In the genomic region with DNA sequence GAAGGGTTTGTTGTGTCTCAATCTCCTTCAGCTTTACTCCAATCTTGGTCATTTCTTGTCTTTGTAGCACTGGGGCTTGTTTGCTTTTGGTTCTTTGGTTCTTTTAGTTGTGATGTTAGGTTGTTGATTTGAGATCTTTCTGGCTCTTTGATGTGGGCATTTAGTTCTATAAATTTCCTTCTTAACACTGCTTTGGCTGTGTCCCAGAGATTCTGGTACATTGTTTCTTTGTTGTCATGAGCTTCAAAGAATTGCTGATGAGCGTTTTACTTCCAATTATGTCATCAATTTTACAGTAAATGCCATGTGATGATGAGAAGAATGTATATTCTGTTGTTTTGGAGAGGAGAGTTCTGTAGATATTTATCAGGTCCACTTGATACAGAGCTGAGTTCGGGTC, we compare ENCODE assay signal across 31 cellular contexts.
"Had no signal": no experiment of that assay in that cellular context is flagged by ENCODE, and none has a peak within 500 bp of the region (broad histone marks: within the 10 kb centered on the region; RNA-seq: fewer than 3 reads in every experiment).

No MANE protein-coding gene starts in this region.

- FAIRE-seq: astrocyte, bronchial epithelial cell, endometrium, endothelial cell of umbilical vein had no signal

- DNase-seq: activated B cell treated with CpG ODN at 0.5 μM for 24 hours; activated CD4-positive, alpha-beta T cell treated with anti-CD3 and anti-CD28 coated beads for 48 hours; activated CD4-positive, alpha-beta T cell treated with anti-CD3 and anti-CD28 coated beads, Interleukin-2, amount 50 U/mL, for 1 hour; activated CD4-positive, alpha-beta T cell treated with anti-CD3 and anti-CD28 coated beads, Interleukin-2, amount 50 U/mL, for 48 hours; activated CD8-positive, alpha-beta memory T cell treated with anti-CD3 and anti-CD28 coated beads for 24 hours; activated CD8-positive, alpha-beta T cell treated with anti-CD3 and anti-CD28 coated beads for 36 hours; activated effector memory CD4-positive, alpha-beta T cell treated with Interleukin-2 at 50 U/mL for 16 hours; activated naive CD4-positive, alpha-beta T cell treated with anti-CD3 and anti-CD28 coated beads, Interleukin-2, amount 10 ng/mL, durations not matched to agents 7 days and 5 days; activated T-cell treated with anti-CD3 and anti-CD28 coated beads, Interleukin-2, amount 50 U/mL, for 4 hours; amniotic stem cell; anterior cingulate cortex; brain microvascular endothelial cell; cerebellar nuclear complex; colonic mucosa; effector CD8-positive, alpha-beta T cell; esophagus squamous epithelium; foreskin melanocyte; heart right ventricle; SW 1271; T1000; WERI-Rb-1 had no signal

- H3K27ac ChIP-seq: brain microvascular endothelial cell, colonic mucosa, epithelial cell of prostate, esophagus squamous epithelium, gastroesophageal sphincter, heart right ventricle, WERI-Rb-1 had no signal

- H3K9me3 ChIP-seq: colonic mucosa had no signal

- H3K4me1 ChIP-seq: colonic mucosa, esophagus squamous epithelium, gastroesophageal sphincter, heart right ventricle had no signal

- H3K36me3 ChIP-seq: brain microvascular endothelial cell, colonic mucosa, esophagus squamous epithelium, gastroesophageal sphincter, heart right ventricle had no signal

- H3K27ac Mint-ChIP-seq: activated B cell treated with CpG ODN at 0.5 μM for 24 hours; activated CD8-positive, alpha-beta T cell treated with anti-CD3 and anti-CD28 coated beads for 36 hours; activated naive CD4-positive, alpha-beta T cell treated with anti-CD3 and anti-CD28 coated beads, Interleukin-2, amount 10 ng/mL, durations not matched to agents 7 days and 5 days; activated naive CD8-positive, alpha-beta T cell; activated T-helper 17 cell treated with anti-CD3 and anti-CD28 coated beads, Interleukin-2, amount 50 U/mL, for 72 hours; T-helper 2 cell treated with Interferon-gamma antibody and Interleukin-4, amounts not matched to agents 5 μg/mL and 100 μg/mL, for 36 hours had no signal

- H3K9me3 Mint-ChIP-seq: activated T-helper 17 cell treated with anti-CD3 and anti-CD28 coated beads, Interleukin-2, amount 50 U/mL, for 72 hours had no signal

- H3K4me3 ChIP-seq: colonic mucosa, esophagus squamous epithelium, gastroesophageal sphincter, heart right ventricle had no signal

- H3K4me3 Mint-ChIP-seq: activated B cell treated with CpG ODN at 0.5 μM for 24 hours; activated CD8-positive, alpha-beta T cell treated with anti-CD3 and anti-CD28 coated beads for 36 hours; activated naive CD4-positive, alpha-beta T cell treated with anti-CD3 and anti-CD28 coated beads, Interleukin-2, amount 10 ng/mL, durations not matched to agents 7 days and 5 days; activated naive CD8-positive, alpha-beta T cell; activated T-cell treated with anti-CD3 and anti-CD28 coated beads, Interleukin-2, amount 50 U/mL, for 4 hours; activated T-helper 17 cell treated with anti-CD3 and anti-CD28 coated beads, Interleukin-2, amount 50 U/mL, for 72 hours; T-helper 2 cell treated with Interferon-gamma antibody and Interleukin-4, amounts not matched to agents 5 μg/mL and 100 μg/mL, for 36 hours had no signal

- H3K27me3 Mint-ChIP-seq: activated B cell treated with CpG ODN at 0.5 μM for 24 hours; activated CD8-positive, alpha-beta T cell treated with anti-CD3 and anti-CD28 coated beads for 36 hours; activated naive CD4-positive, alpha-beta T cell treated with anti-CD3 and anti-CD28 coated beads, Interleukin-2, amount 10 ng/mL, durations not matched to agents 7 days and 5 days; activated naive CD8-positive, alpha-beta T cell had no signal

- H3K27me3 ChIP-seq: brain microvascular endothelial cell, colonic mucosa, esophagus squamous epithelium, gastroesophageal sphincter had no signal

- H3K4me1 Mint-ChIP-seq: activated B cell treated with CpG ODN at 0.5 μM for 24 hours had no signal

- ATAC-seq: activated CD4-positive, CD25-positive, alpha-beta regulatory T cell treated with anti-CD3 and anti-CD28 coated beads, Interleukin-2, amount 50 U/mL, for 24 hours; activated CD8-positive, alpha-beta T cell treated with anti-CD3 and anti-CD28 coated beads for 36 hours; activated T-cell treated with anti-CD3 and anti-CD28 coated beads, Interleukin-2, amount 50 U/mL, for 4 hours; activated T-helper 17 cell treated with anti-CD3 and anti-CD28 coated beads, Interleukin-2, amount 50 U/mL, for 72 hours; gastroesophageal sphincter; heart right ventricle had no signal
